In genomic region chr17:55524440-55525220, GRCh38 we compare ENCODE assay signal across 19 cellular contexts. TPM values are rescaled to one million over a fixed set of nuclear protein-coding genes. Genes with fewer than 3 reads are reported as not detected.
DNase-seq lines count a peak whose midpoint lies in the region; ATAC-seq and TF ChIP-seq lines count a peak whose summit lies in the region.
"Had no signal": no experiment of that assay in that cellular context is flagged by ENCODE, and none has a peak within 500 bp of the region (broad histone marks: within the 10 kb centered on the region; RNA-seq: fewer than 3 reads in every experiment).

No MANE protein-coding gene starts in this region.

- H3K27me3 Mint-ChIP-seq in MCF 10A (ENCODE audit: insufficient read depth, unreplicated experiment): peaks cover 14% of the 10 kb centered on the region
- H3K27me3 Mint-ChIP-seq in CD4-positive, alpha-beta T cell: peaks cover 12% of the 10 kb centered on the region

- H3K27ac ChIP-seq in CD4-positive, alpha-beta T cell (ENCODE audit: low read depth, low read length): no peak overlapping the region
- H3K27ac ChIP-seq: body of pancreas had no signal

- no peaks in the 10 kb centered on the region for H3K9me3 ChIP-seq in CD4-positive, alpha-beta T cell (ENCODE audit: control insufficient read depth, low read length)
- H3K9me3 ChIP-seq: body of pancreas had no signal

- POLR2A ChIA-PET in MCF 10A (lab: Yijun Ruan, JAX): interaction anchor here (5.9 kb wide), 1 partner anchor 77 kb away, joined by 27 read pairs; no protein-coding TSS in a partner anchor
- POLR2A ChIA-PET in CD4-positive, alpha-beta T cell (lab: Charles Lee): interaction anchor here (0.6 kb wide), 1 partner anchor 53 kb away, joined by 3 read pairs; no protein-coding TSS in a partner anchor

- H3K9me3 Mint-ChIP-seq in MCF 10A (ENCODE audit: unreplicated experiment): no peaks in the 10 kb centered on the region
- H3K9me3 Mint-ChIP-seq in CD4-positive, alpha-beta T cell: no peaks in the 10 kb centered on the region
- H3K9me3 Mint-ChIP-seq: activated CD8-positive, alpha-beta T cell treated with anti-CD3 and anti-CD28 coated beads for 36 hours; nephron; type B pancreatic cell had no signal

- CTCF ChIA-PET in MCF 10A (lab: Yijun Ruan, JAX): interaction anchor here (0.6 to 7.8 kb wide), 15 partner anchors 10 to 318 kb away, joined by 3 to 231 read pairs (median 15); no protein-coding TSS in a partner anchor
- CTCF ChIA-PET in CD4-positive, alpha-beta T cell (lab: Charles Lee): interaction anchor here (0.5 to 3.4 kb wide), 3 partner anchors 77 to 333 kb away, joined by 5 to 33 read pairs (median 16); no protein-coding TSS in a partner anchor

- H3K36me3 Mint-ChIP-seq in MCF 10A (ENCODE audit: insufficient read depth, unreplicated experiment): no peaks in the 10 kb centered on the region
- no peaks in the 10 kb centered on the region for H3K36me3 Mint-ChIP-seq in CD4-positive, alpha-beta T cell (ENCODE audit: low read depth)
- H3K36me3 Mint-ChIP-seq: type B pancreatic cell had no signal

- TF ChIP-seq CTCF in MCF 10A (IDR thresholded peaks at IDR 0.05; ENCODE audit: unreplicated experiment): no peak
- TF ChIP-seq CTCF in CD4-positive, alpha-beta T cell (IDR thresholded peaks at IDR 0.05): no peak

- intact Hi-C loops in Right ventricle myocardium inferior (cut with DNase I): no loop called here
- intact Hi-C loops in MCF 10A (cut with micrococcal nuclease): loop anchor here (5.0 kb wide), 1 partner anchor 603 kb away; no protein-coding TSS in a partner anchor
- intact Hi-C loops in CD4-positive, alpha-beta T cell (cut with DNase I, micrococcal nuclease): loop anchor here (2.0 to 10.0 kb wide), 6 partner anchors 60 to 1258 kb away; no protein-coding TSS in a partner anchor

- ATAC-seq in GM18498 (IDR thresholded peaks at IDR 0.05; ENCODE audit: unreplicated experiment): peak; percentile 71
- peak; percentile 47 for ATAC-seq in GM19035 (IDR thresholded peaks at IDR 0.05; ENCODE audit: unreplicated experiment)
- peak; percentile 51 for ATAC-seq in HG02763 (IDR thresholded peaks at IDR 0.05; ENCODE audit: unreplicated experiment)
- ATAC-seq in HG03460 (IDR thresholded peaks at IDR 0.05; ENCODE audit: unreplicated experiment): peak; percentile 72
- no peak for ATAC-seq in Right ventricle myocardium inferior
- no peak for ATAC-seq in CD4-positive, alpha-beta T cell (ENCODE audit: poor library complexity)
- ATAC-seq: activated CD8-positive, alpha-beta T cell treated with anti-CD3 and anti-CD28 coated beads for 36 hours; body of pancreas had no signal

- no peaks in the 10 kb centered on the region for H3K27me3 ChIP-seq in CD4-positive, alpha-beta T cell (ENCODE audit: control insufficient read depth, insufficient read depth, low read length)
- H3K27me3 ChIP-seq: body of pancreas had no signal

- no peak overlapping the region for H3K4me3 Mint-ChIP-seq in MCF 10A (ENCODE audit: unreplicated experiment)
- no peak overlapping the region for H3K4me3 Mint-ChIP-seq in CD4-positive, alpha-beta T cell
- H3K4me3 Mint-ChIP-seq: activated CD8-positive, alpha-beta T cell treated with anti-CD3 and anti-CD28 coated beads for 36 hours; nephron; type B pancreatic cell had no signal

- no peaks in the 10 kb centered on the region for H3K4me1 Mint-ChIP-seq in MCF 10A (ENCODE audit: insufficient read depth, unreplicated experiment)
- no peaks in the 10 kb centered on the region for H3K4me1 Mint-ChIP-seq in CD4-positive, alpha-beta T cell (ENCODE audit: low read depth)

- no peak overlapping the region for H3K27ac Mint-ChIP-seq in MCF 10A (ENCODE audit: low read depth, unreplicated experiment)
- H3K27ac Mint-ChIP-seq in CD4-positive, alpha-beta T cell: no peak overlapping the region
- H3K27ac Mint-ChIP-seq: activated CD8-positive, alpha-beta T cell treated with anti-CD3 and anti-CD28 coated beads for 36 hours; nephron; type B pancreatic cell had no signal

- DNase-seq in Right ventricle myocardium inferior (ENCODE audit: missing footprints): no peak
- no peak for DNase-seq in MCF 10A (ENCODE audit: unreplicated experiment)
- DNase-seq in hypothalamus (lab: John Stamatoyannopoulos, UW): no peak
- DNase-seq in CD4-positive, alpha-beta T cell: no peak
- DNase-seq: activated CD8-positive, alpha-beta T cell treated with anti-CD3 and anti-CD28 coated beads for 36 hours; activated gamma-delta T cell treated with Interleukin-2 at 50 U/mL for 16 hours; body of pancreas; NCI-H2081 treated with DMSO at 0.1 percent for 48 hours; NCI-H774; stimulated activated CD4-positive, alpha-beta T cell treated with anti-CD3 and anti-CD28 coated beads, Interleukin-1b, Interleukin-23, amount 100 ng/mL, for 48 hours had no signal

- BruUV-seq in MCF 10A (replicated peaks; lab: Mats Ljungman, UMichigan): no TSS peak

RNA-seq across cellular contexts. Expression of gene SMIM36, which starts 13.4 kb away (rescaled TPM):
- total RNA-seq in Right ventricle myocardium inferior: not detected
- not detected in 2 replicates for total RNA-seq in MCF 10A (2022)
- total RNA-seq in CD4-positive, alpha-beta T cell: not detected
- total RNA-seq: activated CD8-positive, alpha-beta T cell treated with anti-CD3 and anti-CD28 coated beads for 36 hours; body of pancreas; lower leg skin; M059J; renal cortical epithelial cell had no signal

Comparison
In these comparisons a context has a peak if more than half of its experiments do, and no peak if none do; other contexts are left out.
1. ATAC-seq: peak in GM18498 (single experiment), GM19035 (single experiment), HG02763 (single experiment) and HG03460 (single experiment); none in Right ventricle myocardium inferior (single experiment) and CD4-positive, alpha-beta T cell (single experiment).